Comparison of ENCODE assay signal across 16 cellular contexts in genomic region chr11:119720311-119720710, GRCh38.
"Had no signal": no experiment of that assay in that cellular context is flagged by ENCODE, and none has a peak within 500 bp of the region (broad histone marks: within the 10 kb centered on the region; RNA-seq: fewer than 3 reads in every experiment).

No MANE protein-coding gene starts in this region.

- H3K4me2 ChIP-seq: hepatocyte had no signal

- H3K4me1 ChIP-seq: lower lobe of right lung, uterus had no signal

- H3K27ac ChIP-seq: hepatocyte, lower lobe of right lung, transverse colon, uterus had no signal

- H3K27me3 ChIP-seq: dorsolateral prefrontal cortex, hepatocyte, transverse colon, uterus had no signal

- DNase-seq: activated B cell treated with CpG ODN at 0.5 μM for 24 hours; activated CD4-positive, alpha-beta memory T cell treated with anti-CD3 and anti-CD28 coated beads for 36 hours; activated CD4-positive, alpha-beta T cell treated with anti-CD3 and anti-CD28 coated beads for 4 hours; activated naive CD4-positive, alpha-beta T cell treated with Interleukin-2 at 50 U/mL for 16 hours; activated naive CD8-positive, alpha-beta T cell treated with anti-CD3 and anti-CD28 coated beads, Interleukin-2, amount 10 ng/mL, durations not matched to agents 7 days and 5 days; activated T-cell treated with anti-CD3 and anti-CD28 coated beads for 4 hours; dorsolateral prefrontal cortex; lower lobe of right lung; stimulated activated CD4-positive, alpha-beta T cell treated with anti-CD3 and anti-CD28 coated beads, Interleukin-15, amount 100 ng/mL, for 24 hours; stimulated activated CD4-positive, alpha-beta T cell treated with anti-CD3 and anti-CD28 coated beads, Interleukin-2, amount 100 ng/mL, for 48 hours; T-helper 1 cell; T-helper 9 cell; transverse colon; uterus had no signal

- H3K9me3 ChIP-seq: lower lobe of right lung, transverse colon, uterus had no signal

- H2AFZ ChIP-seq: hepatocyte had no signal

- H3K4me3 ChIP-seq: dorsolateral prefrontal cortex, hepatocyte, lower lobe of right lung, skin epidermis, transverse colon, uterus had no signal

- H3K36me3 ChIP-seq: lower lobe of right lung, transverse colon, uterus had no signal
